In the genomic region with DNA sequence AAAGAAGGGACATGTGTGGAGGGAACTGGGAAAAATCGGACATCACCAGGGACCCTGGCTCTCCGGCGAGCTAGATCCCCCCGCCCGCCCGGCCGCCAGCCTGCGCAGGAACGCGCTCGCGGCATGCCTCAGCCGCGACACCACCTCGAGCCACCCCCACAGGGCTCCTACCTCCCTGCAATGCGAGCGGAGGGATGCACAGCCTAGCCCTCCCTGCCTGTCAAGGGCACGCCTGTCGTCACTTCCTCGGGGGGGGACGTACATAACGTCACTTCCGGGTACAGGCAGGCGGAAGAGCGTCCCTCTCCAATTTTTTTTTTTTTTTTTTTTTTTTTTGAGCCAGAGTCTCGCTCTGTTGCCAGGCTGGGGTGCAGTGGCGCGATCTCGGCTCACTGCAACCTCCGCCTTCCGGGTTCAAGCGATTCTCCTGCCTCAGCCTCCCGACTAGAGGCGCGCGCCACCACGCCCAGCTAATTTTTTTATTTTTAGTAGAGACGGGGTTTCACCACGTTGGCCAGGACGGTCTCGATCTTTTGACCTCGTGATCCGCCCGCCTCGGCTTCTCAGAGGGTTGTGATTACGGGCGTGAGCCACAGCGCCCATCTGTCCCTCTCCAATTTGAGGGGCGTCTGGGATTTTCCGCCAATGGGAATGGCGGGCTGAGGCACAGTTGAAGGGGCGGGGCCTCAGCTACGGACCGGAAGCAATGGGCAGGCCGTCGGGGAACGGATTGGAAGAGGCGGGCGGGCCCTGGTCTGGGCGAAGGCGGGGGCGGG, we compare ENCODE assay signal across 8 cellular contexts. TPM values are rescaled to one million over a fixed set of nuclear protein-coding genes. Genes with fewer than 3 reads are reported as not detected.
DNase-seq lines count a peak whose midpoint lies in the region; ATAC-seq, FAIRE-seq and TF ChIP-seq lines count a peak whose summit lies in the region.

Gene TXN2, minus strand, starts transcription at position 248 of the 776 bp plus-strand sequence. CDS start 803 bp downstream, outside the sequence.

- TF ChIP-seq CTCF in GM13977 (IDR thresholded peaks at IDR 0.05; ENCODE audit: extremely low read depth, insufficient read depth, missing control alignments) (no peak), left ventricle myocardium inferior (IDR thresholded peaks at IDR 0.05; ENCODE audit: borderline replicate concordance) (no peak), psoas muscle (IDR thresholded peaks at IDR 0.05) (no peak)

- H3K27me3 ChIP-seq in left ventricle myocardium inferior (ENCODE audit: low read depth) (no peaks in the 10 kb centered on the region), psoas muscle (ENCODE audit: insufficient read depth in 3 of 3, low read length in 2 of 3) (no peaks in the 10 kb centered on the region)

- peaks cover 38% of the 10 kb centered on the region for H3K36me3 ChIP-seq in left ventricle myocardium inferior
- H3K36me3 ChIP-seq in psoas muscle (ENCODE audit: insufficient read depth in 1 of 2, low read depth in 1 of 2): peaks cover 0 to 41% of the 10 kb centered on the region in 2 donors

- peak; percentile 96 for FAIRE-seq in urothelium cell line (lab: Jason Lieb, UNC)

- intact Hi-C loops in left ventricle myocardium inferior (cut with micrococcal nuclease) (loop anchor here (10.0 kb wide), 1 partner anchor 287 kb away; no protein-coding TSS in a partner anchor), psoas muscle (cut with DNase I) (loop anchor here (2.0 to 10.0 kb wide), 2 partner anchors 47 to 287 kb away; partner anchors contain the start of gene EIF3D (in 1 of the 2))

- DNase-seq in GM13977 (ENCODE audit: low spot score) (peak; percentile 96), NCI-H187 (lab: John Stamatoyannopoulos, UW) (peak; percentile 55 to 73), T-helper 2 cell (peak; percentile 89 to 98 (median 95)), left ventricle myocardium inferior (peak; percentile 98), psoas muscle (peak; percentile 98 to 99), urothelium cell line (ENCODE audit: low spot score) (peak; percentile 97)

- H3K4me1 ChIP-seq in left ventricle myocardium inferior (peaks cover 27% of the 10 kb centered on the region), psoas muscle (peaks cover 15% of the 10 kb centered on the region)

- H3K4me3 ChIP-seq in left ventricle myocardium inferior: peak within 1 kb of the TSS; percentile 92
- H3K4me3 ChIP-seq in psoas muscle: peak within 1 kb of the TSS; percentile 92

- H3K9me3 ChIP-seq in left ventricle myocardium inferior (replicated peaks): no peaks in the 10 kb centered on the region
- no peaks in the 10 kb centered on the region for H3K9me3 ChIP-seq in psoas muscle

- 1% methylated on average over 59 to 62 of the region's 62 CpGs for WGBS in psoas muscle, 3 donors

- in situ Hi-C loops in GM13977 (cut with MboI; ENCODE audit: low pct_unique_long_range_greater_than_20kb, low sequenced_read_pairs, unreplicated experiment): no loop called here

- peak within 1 kb of the TSS; percentile 98 for H3K27ac ChIP-seq in angular gyrus (ENCODE audit: low read depth, low read length)
- peak within 1 kb of the TSS; percentile 99 for H3K27ac ChIP-seq in left ventricle myocardium inferior (replicated peaks)
- peak within 1 kb of the TSS; percentile 97 for H3K27ac ChIP-seq in psoas muscle

- peak; percentile 88 for ATAC-seq in HG02885 (IDR thresholded peaks at IDR 0.05; ENCODE audit: poor library complexity, unreplicated experiment)
- peak; percentile 93 to 95 (median 94) for ATAC-seq in psoas muscle

RNA-seq across cellular contexts. Expression of gene TXN2, which starts in this region (rescaled TPM):
- total RNA-seq in left ventricle myocardium inferior (113 TPM), psoas muscle (100 to 1,000 TPM in 3 of 4 donors, 10 to 100 TPM in 1; 83.9 to 146 (median 112) TPM)
- 100 to 1,000 TPM; 109 to 155 (median 115) TPM for polyA plus RNA-seq in psoas muscle

Comparison
In these comparisons a context has a peak if more than half of its experiments do, and no peak if none do; other contexts are left out.
1. Peak in every context shown above with its lines: DNase-seq, ATAC-seq, H3K4me3 ChIP-seq and H3K27ac ChIP-seq.